Comparison of ENCODE assay signal across 31 cellular contexts in genomic region chr7:139065323-139065722, GRCh38. TPM values are rescaled to one million over a fixed set of nuclear protein-coding genes. Genes with fewer than 3 reads are reported as not detected.
DNase-seq lines count a peak whose midpoint lies in the region; ATAC-seq and TF ChIP-seq lines count a peak whose summit lies in the region.
"Had no signal": no experiment of that assay in that cellular context is flagged by ENCODE, and none has a peak within 500 bp of the region (broad histone marks: within the 10 kb centered on the region; RNA-seq: fewer than 3 reads in every experiment).

No MANE protein-coding gene starts in this region.

- H3K9me3 Mint-ChIP-seq in CD4-positive, alpha-beta T cell, result no peaks in the 10 kb centered on the region

- no peak overlapping the region for H3K4me3 Mint-ChIP-seq in CD4-positive, alpha-beta T cell
- no peak overlapping the region for H3K4me3 Mint-ChIP-seq in T-helper 17 cell

- no peak for ATAC-seq in CD4-positive, alpha-beta T cell (ENCODE audit: poor library complexity)
- ATAC-seq in T-helper 17 cell (no peak), GM18909 (IDR thresholded peaks at IDR 0.05; ENCODE audit: poor library complexity, unreplicated experiment) (no peak), GM18868 (IDR thresholded peaks at IDR 0.05; ENCODE audit: unreplicated experiment) (no peak)
- ATAC-seq: HCT116, mucosa of descending colon, Panc1 had no signal

- H3K9me3 ChIP-seq in CD4-positive, alpha-beta T cell (ENCODE audit: control insufficient read depth, low read length), result no peaks in the 10 kb centered on the region
- H3K9me3 ChIP-seq in T-helper 17 cell (ENCODE audit: control insufficient read depth, low read length, poor library complexity, severe bottlenecking) (no peaks in the 10 kb centered on the region), GM23248 (ENCODE audit: low read depth) (no peaks in the 10 kb centered on the region)
- H3K9me3 ChIP-seq: BLaER1 treated with 17β-estradiol and CSF1 and Interleukin-3, amounts not matched to agents 10 nM and 100 nM; mucosa of descending colon; pancreas; suprapubic skin; upper lobe of left lung had no signal

- no peak overlapping the region for H3K4me2 ChIP-seq in GM23248 (ENCODE audit: unreplicated experiment)
- H3K4me2 ChIP-seq: BLaER1 treated with 17β-estradiol and CSF1 and Interleukin-3, amounts not matched to agents 10 nM and 100 nM had no signal

- H3K36me3 ChIP-seq in GM23248 (ENCODE audit: low read depth), result peaks cover 22% of the 10 kb centered on the region; the same call in 1 of the 2 replicates

- no peaks in the 10 kb centered on the region for H3K9me2 ChIP-seq in GM23248 (ENCODE audit: insufficient read depth)

- no peak overlapping the region for H3K4me3 ChIP-seq in GM23248
- H3K4me3 ChIP-seq: BLaER1 treated with 17β-estradiol and CSF1 and Interleukin-3, amounts not matched to agents 10 nM and 100 nM; cardiac muscle cell; coronary artery; mucosa of descending colon; pancreas; skin epidermis; suprapubic skin; upper lobe of left lung had no signal

- H3K79me2 ChIP-seq in GM23248 (ENCODE audit: insufficient read depth), result no peaks in the 10 kb centered on the region

- no peak overlapping the region for H2AFZ ChIP-seq in GM23248

- no peaks in the 10 kb centered on the region for H4K20me1 ChIP-seq in GM23248 (ENCODE audit: insufficient read depth)

- intact Hi-C loops in CD4-positive, alpha-beta T cell (cut with DNase I, micrococcal nuclease), result no loop called here

- H3K9ac ChIP-seq in GM23248, result no peak overlapping the region
- H3K9ac ChIP-seq: BLaER1 treated with 17β-estradiol and CSF1 and Interleukin-3, amounts not matched to agents 10 nM and 100 nM had no signal

- no peak overlapping the region for H3K27ac ChIP-seq in CD4-positive, alpha-beta T cell (ENCODE audit: low read depth, low read length)
- H3K27ac ChIP-seq in GM23248, result no peak overlapping the region
- H3K27ac ChIP-seq: BLaER1 treated with 17β-estradiol and CSF1 and Interleukin-3, amounts not matched to agents 10 nM and 100 nM; cardiac muscle cell; coronary artery; pancreas; skin epidermis; suprapubic skin; upper lobe of left lung had no signal

- CTCF ChIA-PET in CD4-positive, alpha-beta T cell (lab: Charles Lee), result interaction anchor here (0.9 kb wide), 1 partner anchor 10 kb away, joined by 3 read pairs; no protein-coding TSS in a partner anchor

- POLR2A ChIA-PET in CD4-positive, alpha-beta T cell (lab: Charles Lee), result interaction anchor here (1.2 to 2.7 kb wide), 6 partner anchors 10 to 54 kb away, joined by 3 to 11 read pairs (median 4); no protein-coding TSS in a partner anchor

- TF ChIP-seq CTCF in CD4-positive, alpha-beta T cell (IDR thresholded peaks at IDR 0.05), result no peak

- peaks cover 4% of the 10 kb centered on the region; the same call in 1 of the 2 replicates for H3K4me1 ChIP-seq in GM23248 (ENCODE audit: insufficient read depth)
- H3K4me1 ChIP-seq: pancreas, suprapubic skin had no signal

- in situ Hi-C loops in GM23248 (cut with MboI), result no loop called here

- 86 to 89% methylated on average over 11 of the region's 11 CpGs for WGBS in GM23248 (ENCODE audit: low coverage in 1 of 2, low lambda C conversion rate in 2 of 2, missing lambda C conversion rate in 2 of 2), 2 experiments

- peaks cover 8% of the 10 kb centered on the region; the same call in 1 of the 2 replicates for H3F3A ChIP-seq in GM23248 (ENCODE audit: insufficient read depth)

- peak overlapping the region; percentile 81 for H3K27ac Mint-ChIP-seq in CD4-positive, alpha-beta T cell
- H3K27ac Mint-ChIP-seq in T-helper 17 cell, result peak overlapping the region; percentile 90

- peak; percentile 12 to 14 for DNase-seq in activated T-cell treated with anti-CD3 and anti-CD28 coated beads, Interleukin-2, amount 50 U/mL, for 48 hours
- DNase-seq in activated T-cell treated with anti-CD3 and anti-CD28 coated beads for 4 hours, result no peak
- DNase-seq in CD4-positive, alpha-beta T cell, result no peak
- no peak for DNase-seq in T-helper 17 cell
- DNase-seq in left kidney (ENCODE audit: low read depth, low spot score), result peak; percentile 16
- DNase-seq in GM23248, result no peak
- DNase-seq: ACHN; Calu3; DMS79 treated with DMSO at 0.1 percent for 48 hours; effector memory CD4-positive, alpha-beta T cell; GDM1; hippocampal formation; mucosa of descending colon; NCI-H146; NCI-H2107; NCI-H748 treated with DMSO at 0.1 percent for 48 hours; pancreas; retina; Right ventricle myocardium superior; stimulated activated naive CD4-positive, alpha-beta T cell; upper lobe of left lung had no signal

- no peaks in the 10 kb centered on the region for H3K27me3 ChIP-seq in CD4-positive, alpha-beta T cell (ENCODE audit: control insufficient read depth, insufficient read depth, low read length)
- no peaks in the 10 kb centered on the region for H3K27me3 ChIP-seq in GM23248 (replicated peaks; ENCODE audit: insufficient read depth)
- H3K27me3 ChIP-seq: BLaER1 treated with 17β-estradiol and CSF1 and Interleukin-3, amounts not matched to agents 10 nM and 100 nM; cardiac muscle cell; pancreas; suprapubic skin; upper lobe of left lung had no signal

- peaks cover 98% of the 10 kb centered on the region for H3K36me3 Mint-ChIP-seq in CD4-positive, alpha-beta T cell (ENCODE audit: low read depth)
- peaks cover 17% of the 10 kb centered on the region for H3K36me3 Mint-ChIP-seq in T-helper 17 cell (ENCODE audit: low read depth)

- peaks cover 84% of the 10 kb centered on the region for H3K4me1 Mint-ChIP-seq in CD4-positive, alpha-beta T cell (ENCODE audit: low read depth)
- H3K4me1 Mint-ChIP-seq in T-helper 17 cell, result peaks cover 44% of the 10 kb centered on the region

- H3K27me3 Mint-ChIP-seq in CD4-positive, alpha-beta T cell, result no peaks in the 10 kb centered on the region
- H3K27me3 Mint-ChIP-seq in T-helper 17 cell, result no peaks in the 10 kb centered on the region

RNA-seq across cellular contexts. Expression of gene ZC3HAV1L, which starts 29.5 kb away (rescaled TPM):
- total RNA-seq in CD4-positive, alpha-beta T cell, result under 1 TPM; 0.44 to 0.50 TPM
- 1 to 10 TPM; 2.2 to 6.9 TPM for total RNA-seq in T-helper 17 cell
- total RNA-seq in GM23248 (2014; rRNA removed; shearing (Covaris generic)), result 10.9 TPM in 2 replicates
- 8.8 and 9.8 TPM in 2 replicates for polyA plus RNA-seq in GM23248 (2016; fragmentation: Nextera tagmentation; extraction: Ambion mirVana)
- polyA plus RNA-seq: neural cell had no signal

RNA-seq across cellular contexts. Expression of gene ZC3HAV1, which starts 44.2 kb away (rescaled TPM):
- total RNA-seq in CD4-positive, alpha-beta T cell, result 100 to 1,000 TPM; 169 to 178 TPM
- total RNA-seq in T-helper 17 cell, result 100 to 1,000 TPM; 154 to 177 TPM
- 30.5 and 36.4 TPM in 2 replicates for total RNA-seq in GM23248 (2014; rRNA removed; shearing (Covaris generic))
- polyA plus RNA-seq in GM23248 (2016; fragmentation: Nextera tagmentation; extraction: Ambion mirVana), result 28.8 and 29.9 TPM in 2 replicates

Comparison
In these comparisons a context has a peak if more than half of its experiments do, and no peak if none do; other contexts are left out.
1. DNase-seq: peak in activated T-cell treated with anti-CD3 and anti-CD28 coated beads, Interleukin-2, amount 50 U/mL, for 48 hours (2 of 2) and left kidney (single experiment); none in activated T-cell treated with anti-CD3 and anti-CD28 coated beads for 4 hours (single experiment), CD4-positive, alpha-beta T cell (0 of 10), T-helper 17 cell (0 of 3) and GM23248 (single experiment).